9 cellular contexts compared by ENCODE assay signal in the genomic region with DNA sequence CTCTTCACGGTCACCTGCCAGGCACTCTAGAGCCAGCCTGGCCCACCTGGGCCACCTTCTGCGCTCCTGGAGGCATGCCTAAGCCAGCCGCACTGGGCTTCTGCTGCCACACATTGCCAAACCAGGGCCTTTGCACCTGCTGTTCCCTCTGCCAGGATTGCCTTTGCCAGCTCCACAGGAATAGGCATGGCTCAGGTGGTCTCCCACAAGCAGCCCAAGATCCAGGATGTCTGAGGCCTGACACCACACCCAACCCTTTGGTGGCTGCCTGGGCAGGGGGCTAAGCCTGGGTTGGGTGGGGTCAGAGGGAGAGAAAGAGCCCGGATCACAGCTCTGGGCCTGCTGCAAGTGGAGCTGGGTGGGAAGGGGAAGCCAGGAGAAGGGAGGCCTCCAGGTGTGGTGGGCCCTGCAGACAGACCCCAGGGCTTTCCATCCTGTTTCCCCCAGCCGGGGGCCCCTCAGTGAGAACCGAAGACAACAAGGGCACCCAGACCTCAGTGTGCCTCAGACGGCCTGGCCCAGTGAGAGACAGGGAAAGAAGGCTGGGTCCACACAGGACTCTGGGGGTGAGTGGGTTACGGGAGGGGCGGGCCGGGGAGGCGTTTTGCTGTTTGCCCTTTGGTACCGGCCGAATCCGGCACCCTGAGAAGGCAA. TPM values are rescaled to one million over a fixed set of nuclear protein-coding genes. Genes with fewer than 3 reads are reported as not detected.
DNase-seq lines count a peak whose midpoint lies in the region; ATAC-seq lines count a peak whose summit lies in the region.
"Had no signal": no experiment of that assay in that cellular context is flagged by ENCODE, and none has a peak within 500 bp of the region (broad histone marks: within the 10 kb centered on the region; RNA-seq: fewer than 3 reads in every experiment).

No MANE protein-coding gene starts in this region.

- H3K27ac Mint-ChIP-seq in activated naive CD4-positive, alpha-beta T cell treated with anti-CD3 and anti-CD28 coated beads, Interleukin-2, amount 50 U/mL, for 24 hours: peak overlapping the region; percentile 83

- peak overlapping the region; percentile 71 for H3K4me3 Mint-ChIP-seq in activated naive CD4-positive, alpha-beta T cell treated with anti-CD3 and anti-CD28 coated beads, Interleukin-2, amount 50 U/mL, for 24 hours

- H3K27me3 Mint-ChIP-seq in activated naive CD4-positive, alpha-beta T cell treated with anti-CD3 and anti-CD28 coated beads, Interleukin-2, amount 50 U/mL, for 24 hours: no peaks in the 10 kb centered on the region

- no peaks in the 10 kb centered on the region for H3K9me3 Mint-ChIP-seq in activated naive CD4-positive, alpha-beta T cell treated with anti-CD3 and anti-CD28 coated beads, Interleukin-2, amount 50 U/mL, for 24 hours

- no peak for DNase-seq in sciatic nerve (ENCODE audit: low spot score)
- no peak for DNase-seq in SW480 (ENCODE audit: low spot score)
- no peak for DNase-seq in kidney tubule cell (ENCODE audit: low spot score)
- DNase-seq in NK-92 treated with Interleukin-12 subunit alpha and Interleukin-12 subunit beta, amount 100 ng/mL, for 24 hours (lab: John Stamatoyannopoulos, UW): no peak
- DNase-seq in DMS79 treated with DMSO at 0.1 percent for 48 hours (lab: John Stamatoyannopoulos, UW): no peak
- DNase-seq: midbrain had no signal

- ATAC-seq in GM19395 (IDR thresholded peaks at IDR 0.05; ENCODE audit: unreplicated experiment) (peak; percentile 18), HG02973 (IDR thresholded peaks at IDR 0.05; ENCODE audit: unreplicated experiment) (peak; percentile 17), sciatic nerve (peak; percentile 33)

- intact Hi-C loops in sciatic nerve (cut with DNase I): no loop called here

- peaks cover 72% of the 10 kb centered on the region for H3K4me1 Mint-ChIP-seq in activated naive CD4-positive, alpha-beta T cell treated with anti-CD3 and anti-CD28 coated beads, Interleukin-2, amount 50 U/mL, for 24 hours

- no peaks in the 10 kb centered on the region for H3K36me3 Mint-ChIP-seq in activated naive CD4-positive, alpha-beta T cell treated with anti-CD3 and anti-CD28 coated beads, Interleukin-2, amount 50 U/mL, for 24 hours

RNA-seq across cellular contexts. Expression of gene SUSD3, which starts 0.7 kb away (rescaled TPM):
- total RNA-seq in sciatic nerve: 6.6 TPM

RNA-seq across cellular contexts. Expression of gene CARD19, which starts 38.2 kb away (rescaled TPM):
- 36.6 TPM for total RNA-seq in sciatic nerve
